Comparison of ENCODE assay signal across 1 cellular context in the genomic region with DNA sequence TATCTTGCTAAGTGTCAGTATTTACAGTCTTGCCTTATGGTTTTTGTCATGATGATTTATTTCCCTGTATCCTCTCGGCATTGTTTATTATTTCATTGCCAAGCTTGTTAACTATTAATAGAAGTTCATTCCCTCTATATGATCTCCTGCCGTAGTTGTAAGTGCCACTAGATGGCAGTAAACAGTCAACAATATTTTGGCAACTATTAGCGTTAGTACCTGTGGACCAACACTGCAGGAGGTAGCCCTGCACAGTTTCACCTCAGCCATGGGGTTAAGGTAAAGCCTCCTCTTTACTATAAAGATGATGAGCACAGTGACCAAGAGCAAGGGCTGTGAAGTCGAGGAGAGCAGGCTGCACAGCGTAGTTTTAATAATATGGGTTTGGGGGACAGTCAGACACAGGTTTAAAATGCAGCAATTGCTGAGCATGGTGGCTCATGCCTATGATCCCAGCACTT.
TF ChIP-seq lines count a peak whose summit lies in the region.

No MANE protein-coding gene starts in this region.

TF ChIP-seq in H1, 55 proteins besides CTCF, POLR2A, EP300 and RAD21:
- TF ChIP-seq FOSL1 (IDR thresholded peaks at IDR 0.05; ENCODE audit: insufficient read depth, low read depth, low read length) = no peak
- no peak for TF ChIP-seq SP4 (IDR thresholded peaks at IDR 0.05; ENCODE audit: low read length)
- TF ChIP-seq TAF1 (IDR thresholded peaks at IDR 0.05; ENCODE audit: low read depth, low read length) = no peak
- TF ChIP-seq, protein P1, sequence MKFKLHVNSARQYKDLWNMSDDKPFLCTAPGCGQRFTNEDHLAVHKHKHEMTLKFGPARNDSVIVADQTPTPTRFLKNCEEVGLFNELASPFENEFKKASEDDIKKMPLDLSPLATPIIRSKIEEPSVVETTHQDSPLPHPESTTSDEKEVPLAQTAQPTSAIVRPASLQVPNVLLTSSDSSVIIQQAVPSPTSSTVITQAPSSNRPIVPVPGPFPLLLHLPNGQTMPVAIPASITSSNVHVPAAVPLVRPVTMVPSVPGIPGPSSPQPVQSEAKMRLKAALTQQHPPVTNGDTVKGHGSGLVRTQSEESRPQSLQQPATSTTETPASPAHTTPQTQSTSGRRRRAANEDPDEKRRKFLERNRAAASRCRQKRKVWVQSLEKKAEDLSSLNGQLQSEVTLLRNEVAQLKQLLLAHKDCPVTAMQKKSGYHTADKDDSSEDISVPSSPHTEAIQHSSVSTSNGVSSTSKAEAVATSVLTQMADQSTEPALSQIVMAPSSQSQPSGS (IDR thresholded peaks at IDR 0.05; ENCODE audit: low read length) = no peak
- no peak for TF ChIP-seq BACH1 (IDR thresholded peaks at IDR 0.05; ENCODE audit: low read length)
- TF ChIP-seq ZNF274 (IDR thresholded peaks at IDR 0.05; ENCODE audit: borderline replicate concordance, extremely low read depth, low read length) = no peak
- no peak for TF ChIP-seq SP2 (IDR thresholded peaks at IDR 0.05; ENCODE audit: low read length)
- TF ChIP-seq JUN (IDR thresholded peaks at IDR 0.05; ENCODE audit: low read depth, low read length) = no peak
- no peak for TF ChIP-seq HDAC6 (IDR thresholded peaks at IDR 0.05; ENCODE audit: low read depth, low read length)
- no peak for TF ChIP-seq GTF2F1 (IDR thresholded peaks at IDR 0.05; ENCODE audit: borderline replicate concordance, low read depth, low read length)
- no peak for TF ChIP-seq BRCA1 (IDR thresholded peaks at IDR 0.05; ENCODE audit: low read depth, low read length)
- TF ChIP-seq RXRA (IDR thresholded peaks at IDR 0.05; ENCODE audit: insufficient read depth, low read depth, low read length) = no peak
- no peak for TF ChIP-seq POU5F1 (IDR thresholded peaks at IDR 0.05; ENCODE audit: low read depth, low read length)
- no peak for TF ChIP-seq RFX5 (IDR thresholded peaks at IDR 0.05; ENCODE audit: borderline replicate concordance, low read depth, low read length)
- no peak for TF ChIP-seq EGR1 (IDR thresholded peaks at IDR 0.05; ENCODE audit: borderline replicate concordance, low read depth, low read length)
